ENCODE assay signal across 15 cellular contexts in genomic region chr3:69718832-69719231, GRCh38. TPM values are rescaled to one million over a fixed set of nuclear protein-coding genes. Genes with fewer than 3 reads are reported as not detected.
"Had no signal": no experiment of that assay in that cellular context is flagged by ENCODE, and none has a peak within 500 bp of the region (broad histone marks: within the 10 kb centered on the region; RNA-seq: fewer than 3 reads in every experiment).

No MANE protein-coding gene starts in this region.

- ATAC-seq: left lung had no signal

- H3K36me3 ChIP-seq: breast epithelium, esophagus muscularis mucosa, left lung, uterus had no signal

- H3K9me3 ChIP-seq: breast epithelium, esophagus muscularis mucosa, left lung, uterus had no signal

- FAIRE-seq: endometrium, islet of Langerhans had no signal

- H3K4me1 ChIP-seq: breast epithelium, left lung, uterus had no signal

- H3K27me3 ChIP-seq: breast epithelium, esophagus muscularis mucosa, left lung, uterus had no signal

- H3K4me3 ChIP-seq: breast epithelium, dorsolateral prefrontal cortex, esophagus muscularis mucosa, left lung, skin epidermis, uterus had no signal

- DNase-seq: activated CD4-positive, alpha-beta T cell treated with anti-CD3 and anti-CD28 coated beads, Interleukin-2, amount 50 U/mL, for 48 hours; activated CD4-positive, CD25-positive, alpha-beta regulatory T cell treated with anti-CD3 and anti-CD28 coated beads, Interleukin-2, amount 50 U/mL, for 72 hours; activated gamma-delta T cell; activated naive CD8-positive, alpha-beta T cell treated with anti-CD3 and anti-CD28 coated beads for 36 hours; activated T-cell treated with anti-CD3 and anti-CD28 coated beads, Interleukin-2, amount 50 U/mL, for 48 hours; dorsolateral prefrontal cortex; foreskin fibroblast; left lung; uterus had no signal

- H3K27ac ChIP-seq: breast epithelium, dorsolateral prefrontal cortex, esophagus muscularis mucosa, left lung, skin epidermis, uterus had no signal

RNA-seq across cellular contexts. Expression of gene MITF, which starts 20.4 kb away (rescaled TPM):
- polyA plus RNA-seq: neural cell had no signal
